In genomic region chr11:89443366-89444303, GRCh38 we compare ENCODE assay signal across 12 cellular contexts. TPM values are rescaled to one million over a fixed set of nuclear protein-coding genes. Genes with fewer than 3 reads are reported as not detected.
"Had no signal": no experiment of that assay in that cellular context is flagged by ENCODE, and none has a peak within 500 bp of the region (broad histone marks: within the 10 kb centered on the region; RNA-seq: fewer than 3 reads in every experiment).

No MANE protein-coding gene starts in this region.

- DNase-seq: activated T-cell treated with anti-CD3 and anti-CD28 coated beads, Interleukin-2, amount 50 U/mL, for 1 hour; amygdala; effector CD4-positive, alpha-beta T cell; midbrain; naive B cell; stimulated activated CD4-positive, alpha-beta T cell treated with anti-CD3 and anti-CD28 coated beads, Interleukin-4, amount 100 ng/mL, for 1 hour; stimulated activated CD8-positive, alpha-beta memory T cell treated with anti-CD3 and anti-CD28 coated beads, Interleukin-4, amount 100 ng/mL, for 48 hours had no signal

- H3K79me2 ChIP-seq: hepatocyte had no signal

- H3K4me1 Mint-ChIP-seq: activated naive CD4-positive, alpha-beta T cell treated with anti-CD3 and anti-CD28 coated beads, Interleukin-2, amount 50 U/mL, for 24 hours; naive B cell had no signal

- H3K4me3 Mint-ChIP-seq: activated naive CD4-positive, alpha-beta T cell treated with anti-CD3 and anti-CD28 coated beads, Interleukin-2, amount 50 U/mL, for 24 hours; naive B cell; stimulated activated naive CD8-positive, alpha-beta T cell treated with anti-CD3 and anti-CD28 coated beads, Interleukin-15, Interleukin-2, amounts not matched to agents 100 ng/mL and 50 ng/mL, for 24 hours had no signal

- H3K27me3 Mint-ChIP-seq: activated naive CD4-positive, alpha-beta T cell treated with anti-CD3 and anti-CD28 coated beads, Interleukin-2, amount 50 U/mL, for 24 hours; naive B cell; stimulated activated naive CD8-positive, alpha-beta T cell treated with anti-CD3 and anti-CD28 coated beads, Interleukin-15, Interleukin-2, amounts not matched to agents 100 ng/mL and 50 ng/mL, for 24 hours had no signal

- H2AFZ ChIP-seq: hepatocyte had no signal

- H3K36me3 Mint-ChIP-seq: activated naive CD4-positive, alpha-beta T cell treated with anti-CD3 and anti-CD28 coated beads, Interleukin-2, amount 50 U/mL, for 24 hours; naive B cell had no signal

- H3K27me3 ChIP-seq: hepatocyte had no signal

- H3K27ac Mint-ChIP-seq: activated naive CD4-positive, alpha-beta T cell treated with anti-CD3 and anti-CD28 coated beads, Interleukin-2, amount 50 U/mL, for 24 hours; naive B cell; stimulated activated naive CD8-positive, alpha-beta T cell treated with anti-CD3 and anti-CD28 coated beads, Interleukin-15, Interleukin-2, amounts not matched to agents 100 ng/mL and 50 ng/mL, for 24 hours had no signal

- H3K4me3 ChIP-seq: hepatocyte had no signal

- H3K27ac ChIP-seq: epithelial cell of prostate, hepatocyte had no signal

- H3K4me2 ChIP-seq: hepatocyte had no signal

RNA-seq across cellular contexts. Expression of gene NOX4, which starts 47.5 kb away (rescaled TPM):
- total RNA-seq: T-helper 2 cell treated with Interferon-gamma antibody and Interleukin-4, amounts not matched to agents 100 ng/mL and 5 ng/mL, for 36 hours had no signal
